Comparison of ENCODE assay signal across 1 cellular context in the genomic region with DNA sequence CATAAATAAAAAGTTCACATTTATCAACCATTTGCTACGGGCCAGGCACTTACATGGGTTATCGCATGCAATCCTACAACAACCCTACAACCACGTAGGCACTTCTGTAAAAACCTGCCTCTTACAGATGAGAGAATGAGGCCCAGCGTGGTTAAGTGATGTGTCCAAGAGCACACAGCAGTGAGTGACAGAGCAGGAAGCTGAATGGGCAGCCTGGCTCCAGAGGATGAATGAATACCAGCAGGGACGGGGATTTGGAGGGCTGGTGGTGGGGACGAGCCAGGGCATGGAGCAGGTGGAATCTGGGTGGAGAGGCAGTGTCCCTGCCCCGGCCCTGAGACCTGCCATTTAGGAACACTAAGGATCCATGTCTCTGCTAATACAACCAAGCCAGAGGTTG.
TF ChIP-seq lines count a peak whose summit lies in the region.

No MANE protein-coding gene starts in this region.

TF ChIP-seq in GM23338, 12 proteins besides CTCF, POLR2A, EP300 and RAD21 (continued from another document):
- TF ChIP-seq, protein P1, sequence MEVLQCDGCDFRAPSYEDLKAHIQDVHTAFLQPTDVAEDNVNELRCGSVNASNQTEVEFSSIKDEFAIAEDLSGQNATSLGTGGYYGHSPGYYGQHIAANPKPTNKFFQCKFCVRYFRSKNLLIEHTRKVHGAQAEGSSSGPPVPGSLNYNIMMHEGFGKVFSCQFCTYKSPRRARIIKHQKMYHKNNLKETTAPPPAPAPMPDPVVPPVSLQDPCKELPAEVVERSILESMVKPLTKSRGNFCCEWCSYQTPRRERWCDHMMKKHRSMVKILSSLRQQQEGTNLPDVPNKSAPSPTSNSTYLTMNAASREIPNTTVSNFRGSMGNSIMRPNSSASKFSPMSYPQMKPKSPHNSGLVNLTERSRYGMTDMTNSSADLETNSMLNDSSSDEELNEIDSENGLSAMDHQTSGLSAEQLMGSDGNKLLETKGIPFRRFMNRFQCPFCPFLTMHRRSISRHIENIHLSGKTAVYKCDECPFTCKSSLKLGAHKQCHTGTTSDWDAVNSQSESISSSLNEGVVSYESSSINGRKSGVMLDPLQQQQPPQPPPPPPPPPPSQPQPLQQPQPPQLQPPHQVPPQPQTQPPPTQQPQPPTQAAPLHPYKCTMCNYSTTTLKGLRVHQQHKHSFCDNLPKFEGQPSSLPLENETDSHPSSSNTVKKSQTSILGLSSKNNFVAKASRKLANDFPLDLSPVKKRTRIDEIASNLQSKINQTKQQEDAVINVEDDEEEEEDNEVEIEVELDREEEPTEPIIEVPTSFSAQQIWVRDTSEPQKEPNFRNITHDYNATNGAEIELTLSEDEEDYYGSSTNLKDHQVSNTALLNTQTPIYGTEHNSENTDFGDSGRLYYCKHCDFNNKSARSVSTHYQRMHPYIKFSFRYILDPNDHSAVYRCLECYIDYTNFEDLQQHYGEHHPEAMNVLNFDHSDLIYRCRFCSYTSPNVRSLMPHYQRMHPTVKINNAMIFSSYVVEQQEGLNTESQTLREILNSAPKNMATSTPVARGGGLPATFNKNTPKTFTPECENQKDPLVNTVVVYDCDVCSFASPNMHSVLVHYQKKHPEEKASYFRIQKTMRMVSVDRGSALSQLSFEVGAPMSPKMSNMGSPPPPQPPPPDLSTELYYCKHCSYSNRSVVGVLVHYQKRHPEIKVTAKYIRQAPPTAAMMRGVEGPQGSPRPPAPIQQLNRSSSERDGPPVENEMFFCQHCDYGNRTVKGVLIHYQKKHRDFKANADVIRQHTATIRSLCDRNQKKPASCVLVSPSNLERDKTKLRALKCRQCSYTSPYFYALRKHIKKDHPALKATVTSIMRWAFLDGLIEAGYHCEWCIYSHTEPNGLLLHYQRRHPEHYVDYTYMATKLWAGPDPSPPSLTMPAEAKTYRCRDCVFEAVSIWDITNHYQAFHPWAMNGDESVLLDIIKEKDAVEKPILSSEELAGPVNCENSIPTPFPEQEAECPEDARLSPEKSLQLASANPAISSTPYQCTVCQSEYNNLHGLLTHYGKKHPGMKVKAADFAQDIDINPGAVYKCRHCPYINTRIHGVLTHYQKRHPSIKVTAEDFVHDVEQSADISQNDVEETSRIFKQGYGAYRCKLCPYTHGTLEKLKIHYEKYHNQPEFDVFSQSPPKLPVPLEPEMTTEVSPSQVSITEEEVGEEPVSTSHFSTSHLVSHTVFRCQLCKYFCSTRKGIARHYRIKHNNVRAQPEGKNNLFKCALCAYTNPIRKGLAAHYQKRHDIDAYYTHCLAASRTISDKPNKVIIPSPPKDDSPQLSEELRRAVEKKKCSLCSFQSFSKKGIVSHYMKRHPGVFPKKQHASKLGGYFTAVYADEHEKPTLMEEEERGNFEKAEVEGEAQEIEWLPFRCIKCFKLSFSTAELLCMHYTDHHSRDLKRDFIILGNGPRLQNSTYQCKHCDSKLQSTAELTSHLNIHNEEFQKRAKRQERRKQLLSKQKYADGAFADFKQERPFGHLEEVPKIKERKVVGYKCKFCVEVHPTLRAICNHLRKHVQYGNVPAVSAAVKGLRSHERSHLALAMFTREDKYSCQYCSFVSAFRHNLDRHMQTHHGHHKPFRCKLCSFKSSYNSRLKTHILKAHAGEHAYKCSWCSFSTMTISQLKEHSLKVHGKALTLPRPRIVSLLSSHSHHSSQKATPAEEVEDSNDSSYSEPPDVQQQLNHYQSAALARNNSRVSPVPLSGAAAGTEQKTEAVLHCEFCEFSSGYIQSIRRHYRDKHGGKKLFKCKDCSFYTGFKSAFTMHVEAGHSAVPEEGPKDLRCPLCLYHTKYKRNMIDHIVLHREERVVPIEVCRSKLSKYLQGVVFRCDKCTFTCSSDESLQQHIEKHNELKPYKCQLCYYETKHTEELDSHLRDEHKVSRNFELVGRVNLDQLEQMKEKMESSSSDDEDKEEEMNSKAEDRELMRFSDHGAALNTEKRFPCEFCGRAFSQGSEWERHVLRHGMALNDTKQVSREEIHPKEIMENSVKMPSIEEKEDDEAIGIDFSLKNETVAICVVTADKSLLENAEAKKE (CRISPR knock-in tag; IDR thresholded peaks at IDR 0.05): no peak
- TF ChIP-seq, protein P2, sequence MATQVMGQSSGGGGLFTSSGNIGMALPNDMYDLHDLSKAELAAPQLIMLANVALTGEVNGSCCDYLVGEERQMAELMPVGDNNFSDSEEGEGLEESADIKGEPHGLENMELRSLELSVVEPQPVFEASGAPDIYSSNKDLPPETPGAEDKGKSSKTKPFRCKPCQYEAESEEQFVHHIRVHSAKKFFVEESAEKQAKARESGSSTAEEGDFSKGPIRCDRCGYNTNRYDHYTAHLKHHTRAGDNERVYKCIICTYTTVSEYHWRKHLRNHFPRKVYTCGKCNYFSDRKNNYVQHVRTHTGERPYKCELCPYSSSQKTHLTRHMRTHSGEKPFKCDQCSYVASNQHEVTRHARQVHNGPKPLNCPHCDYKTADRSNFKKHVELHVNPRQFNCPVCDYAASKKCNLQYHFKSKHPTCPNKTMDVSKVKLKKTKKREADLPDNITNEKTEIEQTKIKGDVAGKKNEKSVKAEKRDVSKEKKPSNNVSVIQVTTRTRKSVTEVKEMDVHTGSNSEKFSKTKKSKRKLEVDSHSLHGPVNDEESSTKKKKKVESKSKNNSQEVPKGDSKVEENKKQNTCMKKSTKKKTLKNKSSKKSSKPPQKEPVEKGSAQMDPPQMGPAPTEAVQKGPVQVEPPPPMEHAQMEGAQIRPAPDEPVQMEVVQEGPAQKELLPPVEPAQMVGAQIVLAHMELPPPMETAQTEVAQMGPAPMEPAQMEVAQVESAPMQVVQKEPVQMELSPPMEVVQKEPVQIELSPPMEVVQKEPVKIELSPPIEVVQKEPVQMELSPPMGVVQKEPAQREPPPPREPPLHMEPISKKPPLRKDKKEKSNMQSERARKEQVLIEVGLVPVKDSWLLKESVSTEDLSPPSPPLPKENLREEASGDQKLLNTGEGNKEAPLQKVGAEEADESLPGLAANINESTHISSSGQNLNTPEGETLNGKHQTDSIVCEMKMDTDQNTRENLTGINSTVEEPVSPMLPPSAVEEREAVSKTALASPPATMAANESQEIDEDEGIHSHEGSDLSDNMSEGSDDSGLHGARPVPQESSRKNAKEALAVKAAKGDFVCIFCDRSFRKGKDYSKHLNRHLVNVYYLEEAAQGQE (IDR thresholded peaks at IDR 0.05; ENCODE audit: unreplicated experiment): no peak
- TF ChIP-seq POLR2AphosphoS5 (IDR thresholded peaks at IDR 0.05; ENCODE audit: low read depth) (no peak), EZH2 (IDR thresholded peaks at IDR 0.05; ENCODE audit: low read depth, unreplicated experiment) (no peak), STAT1 (IDR thresholded peaks at IDR 0.05; ENCODE audit: unreplicated experiment) (no peak), CREB1 (CRISPR knock-in tag; IDR thresholded peaks at IDR 0.05; ENCODE audit: low read depth) (no peak), EZH2phosphoT487 (IDR thresholded peaks at IDR 0.05; ENCODE audit: unreplicated experiment) (no peak), ZNF331 (CRISPR knock-in tag; IDR thresholded peaks at IDR 0.05; ENCODE audit: low read depth) (no peak)
